In genomic region chr11:12280838-12281565, GRCh38 we compare ENCODE assay signal across 10 cellular contexts.
DNase-seq lines count a peak whose midpoint lies in the region; ATAC-seq, FAIRE-seq and TF ChIP-seq lines count a peak whose summit lies in the region.
"Had no signal": no experiment of that assay in that cellular context is flagged by ENCODE, and none has a peak within 500 bp of the region (broad histone marks: within the 10 kb centered on the region; RNA-seq: fewer than 3 reads in every experiment).

No MANE protein-coding gene starts in this region.

- H3K36me3 Mint-ChIP-seq in central memory CD8-positive, alpha-beta T cell (ENCODE audit: insufficient read depth): peaks cover 2% of the 10 kb centered on the region
- H3K36me3 Mint-ChIP-seq: CD4-positive, alpha-beta memory T cell had no signal

- intact Hi-C loops in posterior vena cava (cut with DNase I): loop anchor here in 1 of 2 donors (5.0 to 10.0 kb wide), 2 partner anchors 46 to 234 kb away; no protein-coding TSS in a partner anchor

- no peak overlapping the region for H3K4me3 ChIP-seq in A549
- H3K4me3 ChIP-seq in GM23248: no peak overlapping the region
- H3K4me3 ChIP-seq: cardiac muscle cell had no signal

- CTCF ChIA-PET in A549 (lab: Yijun Ruan, JAX): interaction anchor here (0.7 to 23.8 kb wide), 66 partner anchors 9 to 493 kb away, joined by 3 to 664 read pairs (median 6); partner anchors contain the start of gene USP47

- no peaks in the 10 kb centered on the region for H3K9me3 Mint-ChIP-seq in central memory CD8-positive, alpha-beta T cell
- H3K9me3 Mint-ChIP-seq: CD4-positive, alpha-beta memory T cell had no signal

- no peak overlapping the region for H3K4me3 Mint-ChIP-seq in central memory CD8-positive, alpha-beta T cell
- H3K4me3 Mint-ChIP-seq: CD4-positive, alpha-beta memory T cell had no signal

- no peak for TF ChIP-seq RAD21 in A549 (conservative IDR thresholded peaks at IDR 0.05 in 1 of 2, IDR thresholded peaks at IDR 0.05 in 1 of 2)

- H2AFZ ChIP-seq in GM23248: peak overlapping the region; percentile 72; the same call in 1 of the 2 replicates

- H4K20me1 ChIP-seq in GM23248 (ENCODE audit: insufficient read depth): no peaks in the 10 kb centered on the region

- no peaks in the 10 kb centered on the region for H3K9me2 ChIP-seq in GM23248 (ENCODE audit: insufficient read depth)

- in situ Hi-C loops in GM23248 (cut with MboI): no loop called here
- in situ Hi-C loops in KBM-7 (cut with MboI; ENCODE audit: low pct_unique_long_range_greater_than_20kb, low sequenced_read_pairs): no loop called here

- no peaks in the 10 kb centered on the region for H3K27me3 Mint-ChIP-seq in central memory CD8-positive, alpha-beta T cell
- H3K27me3 Mint-ChIP-seq: CD4-positive, alpha-beta memory T cell had no signal

- peak in 1 of 2 experiments; percentile 14; a peak in 2 of 6 replicates for ATAC-seq in A549
- ATAC-seq in central memory CD8-positive, alpha-beta T cell (replicated peaks; ENCODE audit: extremely low read depth, poor library complexity, severe bottlenecking): no peak
- no peak for ATAC-seq in GM21619 (IDR thresholded peaks at IDR 0.05; ENCODE audit: unreplicated experiment)

- H3K9me3 ChIP-seq in A549 (no peaks in the 10 kb centered on the region), GM23248 (ENCODE audit: low read depth) (no peaks in the 10 kb centered on the region)

- peaks cover 37% of the 10 kb centered on the region for H3F3A ChIP-seq in GM23248 (ENCODE audit: insufficient read depth)

- H3K79me2 ChIP-seq in GM23248 (ENCODE audit: insufficient read depth): no peaks in the 10 kb centered on the region

- no peak for DNase-seq in A549 (ENCODE audit: low read depth in 1 of 2, low spot score in 1 of 2)
- DNase-seq in GM23248: peak; percentile 57
- no peak for DNase-seq in central memory CD8-positive, alpha-beta T cell (ENCODE audit: low spot score in 2 of 2)
- peak; percentile 60 for DNase-seq in posterior vena cava (ENCODE audit: low spot score)
- DNase-seq in KBM-7: no peak
- DNase-seq in COLO829 (ENCODE audit: low spot score): no peak
- no peak for DNase-seq in NCI-H1694 (lab: John Stamatoyannopoulos, UW)

- H3K27ac ChIP-seq in A549 (peak overlapping the region; percentile 58 to 80; a peak in 5 of 6 replicates), GM23248 (0 out of 2 replicates have a peak overlapping the region, but pooled peaks have one; percentile 9)
- H3K27ac ChIP-seq: cardiac muscle cell had no signal

- TF ChIP-seq POLR2A in A549 (IDR thresholded peaks at IDR 0.05; ENCODE audit: low read length): no peak

- FAIRE-seq in A549 (lab: Jason Lieb, UNC): no peak

- H3K4me1 ChIP-seq in A549: peaks cover 29% of the 10 kb centered on the region
- peaks cover 51% of the 10 kb centered on the region for H3K4me1 ChIP-seq in GM23248 (ENCODE audit: insufficient read depth)

- H3K4me1 Mint-ChIP-seq in central memory CD8-positive, alpha-beta T cell: no peaks in the 10 kb centered on the region
- H3K4me1 Mint-ChIP-seq: CD4-positive, alpha-beta memory T cell had no signal

- peak overlapping the region; percentile 59 for H3K27ac Mint-ChIP-seq in central memory CD8-positive, alpha-beta T cell (ENCODE audit: low read depth)

- TF ChIP-seq EP300 in A549 (IDR thresholded peaks at IDR 0.05): no peak

- H3K4me2 ChIP-seq in A549 (no peak overlapping the region), GM23248 (ENCODE audit: unreplicated experiment) (no peak overlapping the region)

- no peaks in the 10 kb centered on the region for H3K27me3 ChIP-seq in GM23248 (replicated peaks; ENCODE audit: insufficient read depth)
- H3K27me3 ChIP-seq: cardiac muscle cell had no signal

- POLR2A ChIA-PET in A549 (lab: Yijun Ruan, JAX): interaction anchor here (1.0 to 1.2 kb wide), 2 partner anchors 193 to 233 kb away, joined by 3 to 7 read pairs; no protein-coding TSS in a partner anchor

- no peak for TF ChIP-seq CTCF in A549 (IDR thresholded peaks at IDR 0.05)

- H3K36me3 ChIP-seq in GM23248 (ENCODE audit: low read depth): no peaks in the 10 kb centered on the region
- H3K36me3 ChIP-seq: cardiac muscle cell had no signal

- peak overlapping the region; percentile 41 for H3K9ac ChIP-seq in GM23248

- WGBS in A549 (ENCODE audit: missing lambda C conversion rate): 82% methylated on average over 12 of the region's 15 CpGs
- 82 to 84% methylated on average over 15 of the region's 15 CpGs for WGBS in GM23248 (ENCODE audit: low coverage in 1 of 2, low lambda C conversion rate in 2 of 2, missing lambda C conversion rate in 2 of 2), 2 experiments

TF ChIP-seq in A549, 52 proteins besides CTCF, POLR2A, EP300 and RAD21:
- TF ChIP-seq NFE2L2 (conservative IDR thresholded peaks at IDR 0.05; ENCODE audit: low read length) (no peak), CHD2 (IDR thresholded peaks at IDR 0.05; ENCODE audit: low read length, partially characterized antibody) (no peak), HEYL (CRISPR knock-in tag; IDR thresholded peaks at IDR 0.05) (no peak), CBX2 (IDR thresholded peaks at IDR 0.05; ENCODE audit: borderline replicate concordance, low read depth) (no peak), ATOH8 (CRISPR knock-in tag; IDR thresholded peaks at IDR 0.05; ENCODE audit: low read depth) (no peak), NR3C1 (IDR thresholded peaks at IDR 0.05) (no peak), REST (IDR thresholded peaks at IDR 0.05) (no peak), RARB (CRISPR knock-in tag; IDR thresholded peaks at IDR 0.05) (no peak), ZSCAN20 (CRISPR knock-in tag; IDR thresholded peaks at IDR 0.05) (no peak), HDAC2 (IDR thresholded peaks at IDR 0.05) (no peak), RCOR1 (IDR thresholded peaks at IDR 0.05; ENCODE audit: low read depth, low read length) (no peak)

Comparison
In these comparisons a context has a peak if more than half of its experiments do, and no peak if none do; other contexts are left out.
1. DNase-seq: peak in GM23248 (single experiment) and posterior vena cava (single experiment); none in A549 (0 of 2), central memory CD8-positive, alpha-beta T cell (0 of 2), KBM-7 (single experiment), COLO829 (single experiment) and NCI-H1694 (single experiment).